9 cellular contexts compared by ENCODE assay signal in the genomic region with DNA sequence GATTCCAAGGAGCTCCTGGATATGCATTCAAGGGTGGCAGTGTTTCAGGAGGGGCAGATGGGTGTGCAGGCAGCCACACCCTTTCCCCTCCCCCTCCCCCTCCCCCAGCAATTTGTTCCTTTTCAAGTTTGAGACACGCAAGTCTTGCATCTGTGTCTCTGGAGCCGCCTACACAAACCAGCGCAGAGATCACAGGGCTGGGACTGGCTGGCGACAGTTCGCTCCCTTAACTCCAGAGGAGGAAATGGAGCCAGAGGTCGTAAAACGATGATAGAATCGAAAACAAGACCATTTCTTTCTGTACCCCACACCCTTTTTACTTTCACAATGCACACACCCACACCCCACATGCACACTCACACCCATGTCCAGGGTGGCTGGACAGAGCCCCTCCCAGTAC.
A peak's percentile ranks its signal among the peaks of the same experiment; 100 is the strongest.
DNase-seq lines count a peak whose midpoint lies in the region; ATAC-seq and TF ChIP-seq lines count a peak whose summit lies in the region.
"Had no signal": no experiment of that assay in that cellular context is flagged by ENCODE, and none has a peak within 500 bp of the region (broad histone marks: within the 10 kb centered on the region; RNA-seq: fewer than 3 reads in every experiment).

No MANE protein-coding gene starts in this region.

- no peaks in the 10 kb centered on the region for H3K36me3 ChIP-seq in mesodermal cell (ENCODE audit: control insufficient read depth, insufficient read depth, low read length)
- no peaks in the 10 kb centered on the region for H3K36me3 ChIP-seq in suprapubic skin

- no peak for TF ChIP-seq EP300 in suprapubic skin (IDR thresholded peaks at IDR 0.05)

- peak; percentile 71 for DNase-seq in activated CD4-positive, alpha-beta T cell treated with anti-CD3 and anti-CD28 coated beads for 36 hours
- DNase-seq in activated CD4-positive, alpha-beta T cell treated with anti-CD3 and anti-CD28 coated beads, Interleukin-2, amount 50 U/mL, for 1 hour = no peak
- DNase-seq in activated CD8-positive, alpha-beta T cell treated with anti-CD3 and anti-CD28 coated beads for 36 hours = peak; percentile 57
- no peak for DNase-seq in suprapubic skin (ENCODE audit: low spot score in 2 of 2)
- DNase-seq in DMS79 treated with DMSO at 0.1 percent for 48 hours (lab: John Stamatoyannopoulos, UW) = no peak
- DNase-seq in SK-N-DZ (ENCODE audit: low spot score) = no peak
- DNase-seq: NCI-H187 had no signal

- POLR2A ChIA-PET in activated CD4-positive, alpha-beta T cell treated with anti-CD3 and anti-CD28 coated beads for 36 hours (lab: Charles Lee) = no interaction called here
- POLR2A ChIA-PET in activated CD8-positive, alpha-beta T cell treated with anti-CD3 and anti-CD28 coated beads for 36 hours (lab: Charles Lee) = interaction anchor here (0.6 kb wide), 1 partner anchor 390 kb away, joined by 3 read pairs; no protein-coding TSS in a partner anchor

- intact Hi-C loops in activated CD4-positive, alpha-beta T cell treated with anti-CD3 and anti-CD28 coated beads for 36 hours (cut with DNase I, micrococcal nuclease) = loop anchor here in 1 of 2 experiments (5.0 kb wide), 1 partner anchor 106 kb away; no protein-coding TSS in a partner anchor
- intact Hi-C loops in activated CD8-positive, alpha-beta T cell treated with anti-CD3 and anti-CD28 coated beads for 36 hours (cut with micrococcal nuclease) = no loop called here

- peaks cover 6% of the 10 kb centered on the region for H3K27me3 Mint-ChIP-seq in activated CD4-positive, alpha-beta T cell treated with anti-CD3 and anti-CD28 coated beads for 36 hours
- peaks cover 4% of the 10 kb centered on the region for H3K27me3 Mint-ChIP-seq in activated CD8-positive, alpha-beta T cell treated with anti-CD3 and anti-CD28 coated beads for 36 hours

- no peaks in the 10 kb centered on the region for H3K9me3 ChIP-seq in mesodermal cell (ENCODE audit: control insufficient read depth, low read length)
- H3K9me3 ChIP-seq in suprapubic skin = no peaks in the 10 kb centered on the region

- H3K27ac ChIP-seq in mesodermal cell (ENCODE audit: low read depth, low read length, severe bottlenecking) (peak overlapping the region; percentile 43), suprapubic skin (peak overlapping the region; percentile 87)

- TF ChIP-seq POLR2A in suprapubic skin (IDR thresholded peaks at IDR 0.05) = no peak

- no peak for TF ChIP-seq CTCF in activated CD8-positive, alpha-beta T cell treated with anti-CD3 and anti-CD28 coated beads for 36 hours (IDR thresholded peaks at IDR 0.05)
- no peak for TF ChIP-seq CTCF in suprapubic skin (IDR thresholded peaks at IDR 0.05)

- ATAC-seq in activated CD4-positive, alpha-beta T cell treated with anti-CD3 and anti-CD28 coated beads for 36 hours = peak; percentile 67
- peak; percentile 70 for ATAC-seq in activated CD8-positive, alpha-beta T cell treated with anti-CD3 and anti-CD28 coated beads for 36 hours
- no peak for ATAC-seq in esophagus mucosa

- no peak overlapping the region for H3K4me3 Mint-ChIP-seq in activated CD4-positive, alpha-beta T cell treated with anti-CD3 and anti-CD28 coated beads for 36 hours
- no peak overlapping the region for H3K4me3 Mint-ChIP-seq in activated CD8-positive, alpha-beta T cell treated with anti-CD3 and anti-CD28 coated beads for 36 hours

- no peaks in the 10 kb centered on the region for H3K27me3 ChIP-seq in suprapubic skin

- H3K4me1 ChIP-seq in mesodermal cell (ENCODE audit: control insufficient read depth, insufficient read depth, low read length, poor library complexity, severe bottlenecking) (peaks cover 49% of the 10 kb centered on the region), suprapubic skin (peaks cover 46% of the 10 kb centered on the region)

- CTCF ChIA-PET in activated CD4-positive, alpha-beta T cell treated with anti-CD3 and anti-CD28 coated beads for 36 hours (lab: Charles Lee) = interaction anchor here (0.6 to 2.1 kb wide), 2 partner anchors 26 to 491 kb away, joined by 3 to 9 read pairs; no protein-coding TSS in a partner anchor
- CTCF ChIA-PET in activated CD8-positive, alpha-beta T cell treated with anti-CD3 and anti-CD28 coated beads for 36 hours (lab: Charles Lee) = no interaction called here

- H3K36me3 Mint-ChIP-seq in activated CD4-positive, alpha-beta T cell treated with anti-CD3 and anti-CD28 coated beads for 36 hours (ENCODE audit: low read depth) = no peaks in the 10 kb centered on the region
- no peaks in the 10 kb centered on the region for H3K36me3 Mint-ChIP-seq in activated CD8-positive, alpha-beta T cell treated with anti-CD3 and anti-CD28 coated beads for 36 hours (ENCODE audit: low read depth)

- H3K4me1 Mint-ChIP-seq in activated CD4-positive, alpha-beta T cell treated with anti-CD3 and anti-CD28 coated beads for 36 hours = peaks cover 23% of the 10 kb centered on the region
- peaks cover 13% of the 10 kb centered on the region for H3K4me1 Mint-ChIP-seq in activated CD8-positive, alpha-beta T cell treated with anti-CD3 and anti-CD28 coated beads for 36 hours (ENCODE audit: low read depth)

- peak overlapping the region; percentile 39 for H3K27ac Mint-ChIP-seq in activated CD4-positive, alpha-beta T cell treated with anti-CD3 and anti-CD28 coated beads for 36 hours
- H3K27ac Mint-ChIP-seq in activated CD8-positive, alpha-beta T cell treated with anti-CD3 and anti-CD28 coated beads for 36 hours = no peak overlapping the region

- no peaks in the 10 kb centered on the region for H3K9me3 Mint-ChIP-seq in activated CD4-positive, alpha-beta T cell treated with anti-CD3 and anti-CD28 coated beads for 36 hours (ENCODE audit: low read depth)
- no peaks in the 10 kb centered on the region for H3K9me3 Mint-ChIP-seq in activated CD8-positive, alpha-beta T cell treated with anti-CD3 and anti-CD28 coated beads for 36 hours

- no peak overlapping the region for H3K4me3 ChIP-seq in mesodermal cell (ENCODE audit: extremely low read depth, insufficient read depth, low read length, poor library complexity, severe bottlenecking)
- H3K4me3 ChIP-seq in suprapubic skin = no peak overlapping the region

- 76 to 86% methylated on average over 4 to 8 of the region's 8 CpGs for WGBS in mesodermal cell (ENCODE audit: insufficient coverage in 2 of 2), 2 experiments
- WGBS in suprapubic skin = 12% methylated on average over 8 of the region's 8 CpGs

Comparison
In these comparisons a context has a peak if more than half of its experiments do, and no peak if none do; other contexts are left out.
1. DNase-seq: peak in activated CD4-positive, alpha-beta T cell treated with anti-CD3 and anti-CD28 coated beads for 36 hours (single experiment) and activated CD8-positive, alpha-beta T cell treated with anti-CD3 and anti-CD28 coated beads for 36 hours (single experiment); none in activated CD4-positive, alpha-beta T cell treated with anti-CD3 and anti-CD28 coated beads, Interleukin-2, amount 50 U/mL, for 1 hour (single experiment), suprapubic skin (0 of 2), DMS79 treated with DMSO at 0.1 percent for 48 hours (single experiment) and SK-N-DZ (single experiment).